Comparison of ENCODE assay signal across 24 cellular contexts in genomic region chr20:24610341-24611115, GRCh38.
DNase-seq lines count a peak whose midpoint lies in the region; ATAC-seq and TF ChIP-seq lines count a peak whose summit lies in the region.
"Had no signal": no experiment of that assay in that cellular context is flagged by ENCODE, and none has a peak within 500 bp of the region (broad histone marks: within the 10 kb centered on the region; RNA-seq: fewer than 3 reads in every experiment).

No MANE protein-coding gene starts in this region.

- CTCF ChIA-PET in activated CD8-positive, alpha-beta memory T cell treated with anti-CD3 and anti-CD28 coated beads, Interleukin-2, amount 10 ng/mL, durations not matched to agents 7 days and 5 days (lab: Charles Lee), result no interaction called here
- CTCF ChIA-PET in CD4-positive, alpha-beta T cell (lab: Charles Lee), result no interaction called here

- intact Hi-C loops in CD4-positive, alpha-beta T cell (cut with DNase I, micrococcal nuclease), result no loop called here

- no peak overlapping the region for H3K27ac Mint-ChIP-seq in activated CD8-positive, alpha-beta memory T cell treated with anti-CD3 and anti-CD28 coated beads, Interleukin-2, amount 10 ng/mL, durations not matched to agents 7 days and 5 days
- no peak overlapping the region for H3K27ac Mint-ChIP-seq in CD4-positive, alpha-beta T cell
- H3K27ac Mint-ChIP-seq: activated T-helper 17 cell treated with anti-CD3 and anti-CD28 coated beads, Interleukin-2, amount 50 U/mL, for 72 hours; naive thymus-derived CD4-positive, alpha-beta T cell; progenitor cell of endocrine pancreas; T-helper 2 cell treated with Interferon-gamma antibody and Interleukin-4, amounts not matched to agents 5 μg/mL and 100 μg/mL, for 36 hours had no signal

- no peaks in the 10 kb centered on the region for H3K27me3 Mint-ChIP-seq in activated CD8-positive, alpha-beta memory T cell treated with anti-CD3 and anti-CD28 coated beads, Interleukin-2, amount 10 ng/mL, durations not matched to agents 7 days and 5 days
- peaks cover 5% of the 10 kb centered on the region for H3K27me3 Mint-ChIP-seq in CD4-positive, alpha-beta T cell

- peak; percentile 28 for DNase-seq in activated CD8-positive, alpha-beta memory T cell treated with anti-CD3 and anti-CD28 coated beads for 24 hours
- DNase-seq in activated CD8-positive, alpha-beta memory T cell treated with anti-CD3 and anti-CD28 coated beads, Interleukin-2, amount 10 ng/mL, durations not matched to agents 7 days and 5 days, result no peak
- DNase-seq in astrocyte of the hippocampus (ENCODE audit: low read depth, low spot score), result peak; percentile 73
- DNase-seq in iPS-NIHi11 (ENCODE audit: low spot score), result peak; percentile 47
- no peak for DNase-seq in GF-D8 (lab: John Stamatoyannopoulos, UW)
- DNase-seq in CD4-positive, alpha-beta T cell, result no peak
- DNase-seq in T-helper 1 cell, result no peak
- DNase-seq: C1 segment of cervical spinal cord; DMS 273 treated with DMSO at 0.1 percent for 48 hours; esophagus squamous epithelium; naive thymus-derived CD4-positive, alpha-beta T cell; NCI-H1048; NCI-H2081; NCI-H510A; SHP77; spleen; testis had no signal

- H3K9me3 ChIP-seq in CD4-positive, alpha-beta T cell (ENCODE audit: control insufficient read depth, low read length), result no peaks in the 10 kb centered on the region
- H3K9me3 ChIP-seq: esophagus squamous epithelium, spleen, testis had no signal

- H3K27me3 ChIP-seq in CD4-positive, alpha-beta T cell (ENCODE audit: control insufficient read depth, insufficient read depth, low read length), result no peaks in the 10 kb centered on the region
- H3K27me3 ChIP-seq: spleen, testis had no signal

- POLR2A ChIA-PET in CD4-positive, alpha-beta T cell (lab: Charles Lee), result no interaction called here

- H3K36me3 Mint-ChIP-seq in activated CD8-positive, alpha-beta memory T cell treated with anti-CD3 and anti-CD28 coated beads, Interleukin-2, amount 10 ng/mL, durations not matched to agents 7 days and 5 days, result no peaks in the 10 kb centered on the region
- H3K36me3 Mint-ChIP-seq in CD4-positive, alpha-beta T cell (ENCODE audit: low read depth), result no peaks in the 10 kb centered on the region
- H3K36me3 Mint-ChIP-seq: naive thymus-derived CD4-positive, alpha-beta T cell had no signal

- no peak overlapping the region for H3K27ac ChIP-seq in CD4-positive, alpha-beta T cell (ENCODE audit: low read depth, low read length)
- H3K27ac ChIP-seq: 22Rv1, esophagus squamous epithelium, spleen, testis had no signal

- ATAC-seq in activated CD8-positive, alpha-beta memory T cell treated with anti-CD3 and anti-CD28 coated beads, Interleukin-2, amount 10 ng/mL, durations not matched to agents 7 days and 5 days, result no peak
- ATAC-seq in CD4-positive, alpha-beta T cell (ENCODE audit: poor library complexity), result no peak
- no peak for ATAC-seq in GM21529 (IDR thresholded peaks at IDR 0.05; ENCODE audit: unreplicated experiment)
- ATAC-seq: activated CD4-positive, CD25-positive, alpha-beta regulatory T cell treated with anti-CD3 and anti-CD28 coated beads, Interleukin-2, amount 50 U/mL, for 24 hours; activated T-helper 17 cell treated with anti-CD3 and anti-CD28 coated beads, Interleukin-2, amount 50 U/mL, for 72 hours; K562; naive thymus-derived CD4-positive, alpha-beta T cell had no signal

- H3K9me3 Mint-ChIP-seq in activated CD8-positive, alpha-beta memory T cell treated with anti-CD3 and anti-CD28 coated beads, Interleukin-2, amount 10 ng/mL, durations not matched to agents 7 days and 5 days (ENCODE audit: low read depth), result no peaks in the 10 kb centered on the region
- no peaks in the 10 kb centered on the region for H3K9me3 Mint-ChIP-seq in CD4-positive, alpha-beta T cell
- H3K9me3 Mint-ChIP-seq: activated T-helper 17 cell treated with anti-CD3 and anti-CD28 coated beads, Interleukin-2, amount 50 U/mL, for 72 hours; T-helper 2 cell treated with Interferon-gamma antibody and Interleukin-4, amounts not matched to agents 5 μg/mL and 100 μg/mL, for 36 hours had no signal

- no peaks in the 10 kb centered on the region for H3K4me1 Mint-ChIP-seq in activated CD8-positive, alpha-beta memory T cell treated with anti-CD3 and anti-CD28 coated beads, Interleukin-2, amount 10 ng/mL, durations not matched to agents 7 days and 5 days
- no peaks in the 10 kb centered on the region for H3K4me1 Mint-ChIP-seq in CD4-positive, alpha-beta T cell (ENCODE audit: low read depth)
- H3K4me1 Mint-ChIP-seq: activated T-helper 17 cell treated with anti-CD3 and anti-CD28 coated beads, Interleukin-2, amount 50 U/mL, for 72 hours had no signal

- no peak for TF ChIP-seq CTCF in CD4-positive, alpha-beta T cell (IDR thresholded peaks at IDR 0.05)

- no peak overlapping the region for H3K4me3 Mint-ChIP-seq in activated CD8-positive, alpha-beta memory T cell treated with anti-CD3 and anti-CD28 coated beads, Interleukin-2, amount 10 ng/mL, durations not matched to agents 7 days and 5 days
- no peak overlapping the region for H3K4me3 Mint-ChIP-seq in CD4-positive, alpha-beta T cell
- H3K4me3 Mint-ChIP-seq: activated T-helper 17 cell treated with anti-CD3 and anti-CD28 coated beads, Interleukin-2, amount 50 U/mL, for 72 hours; naive thymus-derived CD4-positive, alpha-beta T cell; T-helper 2 cell treated with Interferon-gamma antibody and Interleukin-4, amounts not matched to agents 5 μg/mL and 100 μg/mL, for 36 hours had no signal

Comparison
In these comparisons a context has a peak if more than half of its experiments do, and no peak if none do; other contexts are left out.
1. DNase-seq: peak in activated CD8-positive, alpha-beta memory T cell treated with anti-CD3 and anti-CD28 coated beads for 24 hours (single experiment), astrocyte of the hippocampus (single experiment) and iPS-NIHi11 (single experiment); none in activated CD8-positive, alpha-beta memory T cell treated with anti-CD3 and anti-CD28 coated beads, Interleukin-2, amount 10 ng/mL, durations not matched to agents 7 days and 5 days (single experiment), GF-D8 (single experiment), CD4-positive, alpha-beta T cell (0 of 10) and T-helper 1 cell (0 of 5).